ENCODE assay signal across 11 cellular contexts in genomic region chr2:239814136-239814916, GRCh38.
DNase-seq lines count a peak whose midpoint lies in the region; ATAC-seq and TF ChIP-seq lines count a peak whose summit lies in the region.
"Had no signal": no experiment of that assay in that cellular context is flagged by ENCODE, and none has a peak within 500 bp of the region (broad histone marks: within the 10 kb centered on the region; RNA-seq: fewer than 3 reads in every experiment).

No MANE protein-coding gene starts in this region.

- TF ChIP-seq CTCF in VCaP (conservative IDR thresholded peaks at IDR 0.05), result no peak
- no peak for TF ChIP-seq CTCF in heart right ventricle (IDR thresholded peaks at IDR 0.05)
- TF ChIP-seq CTCF in omental fat pad (IDR thresholded peaks at IDR 0.05), result no peak

- no peak overlapping the region for H3K4me3 ChIP-seq in heart right ventricle
- H3K4me3 ChIP-seq: body of pancreas had no signal

- H3K27me3 ChIP-seq in heart right ventricle, result peaks cover 0 to 63% (median 33%) of the 10 kb centered on the region in 7 donors
- H3K27me3 ChIP-seq: body of pancreas had no signal

- no peaks in the 10 kb centered on the region for H3K9me3 ChIP-seq in heart right ventricle
- H3K9me3 ChIP-seq: body of pancreas had no signal

- H3K36me3 ChIP-seq in heart right ventricle, result no peaks in the 10 kb centered on the region

- WGBS in heart right ventricle, 2 donors, result 51 to 53% methylated on average over 15 of the region's 15 CpGs

- H3K27ac ChIP-seq in VCaP, result peak overlapping the region; percentile 71
- H3K27ac ChIP-seq in heart right ventricle, result peak overlapping the region in 5 of 10 donors; percentile 1 to 43 (median 31)

- intact Hi-C loops in heart right ventricle (cut with DNase I), result no loop called here

- DNase-seq in DMS79 treated with DMSO at 0.1 percent for 48 hours (lab: John Stamatoyannopoulos, UW), result peak; percentile 71
- no peak for DNase-seq in heart right ventricle
- DNase-seq in omental fat pad (ENCODE audit: low spot score), result peak; percentile 11
- no peak for DNase-seq in NCI-H1105 (lab: John Stamatoyannopoulos, UW)
- no peak for DNase-seq in HT-29 (ENCODE audit: low spot score)
- DNase-seq: NK-92 treated with Interleukin-12 subunit alpha and Interleukin-12 subunit beta, amount 100 ng/mL, for 24 hours had no signal

- peaks cover 0 to 13% (median 4%) of the 10 kb centered on the region in 9 donors for H3K4me1 ChIP-seq in heart right ventricle
- H3K4me1 ChIP-seq: body of pancreas had no signal

- peak in 7 of 8 donors; percentile 15 to 51 (median 38) for ATAC-seq in heart right ventricle
- ATAC-seq in omental fat pad (ENCODE audit: low FRiP score), result peak; percentile 72
- ATAC-seq in GM19328 (IDR thresholded peaks at IDR 0.05; ENCODE audit: unreplicated experiment), result no peak
- ATAC-seq in GM21390 (IDR thresholded peaks at IDR 0.05; ENCODE audit: unreplicated experiment), result no peak
- ATAC-seq: body of pancreas, left colon had no signal

Comparison
In these comparisons a context has a peak if more than half of its experiments do, and no peak if none do; other contexts are left out.
1. DNase-seq: peak in DMS79 treated with DMSO at 0.1 percent for 48 hours (single experiment) and omental fat pad (single experiment); none in heart right ventricle (0 of 2), NCI-H1105 (single experiment) and HT-29 (single experiment).
2. ATAC-seq: peak in heart right ventricle (7 of 8) and omental fat pad (single experiment); none in GM19328 (single experiment) and GM21390 (single experiment).